In genomic region chr19:58480831-58481230, GRCh38 we compare ENCODE assay signal across 18 cellular contexts. TPM values are rescaled to one million over a fixed set of nuclear protein-coding genes. Genes with fewer than 3 reads are reported as not detected.
DNase-seq lines count a peak whose midpoint lies in the region; ATAC-seq and TF ChIP-seq lines count a peak whose summit lies in the region.
"Had no signal": no experiment of that assay in that cellular context is flagged by ENCODE, and none has a peak within 500 bp of the region (broad histone marks: within the 10 kb centered on the region; RNA-seq: fewer than 3 reads in every experiment).

No MANE protein-coding gene starts in this region.

- POLR2A ChIA-PET in activated CD4-positive, alpha-beta memory T cell treated with anti-CD3 and anti-CD28 coated beads, Interleukin-2, amount 10 ng/mL, durations not matched to agents 7 days and 5 days (lab: Charles Lee) = no interaction called here

- no peaks in the 10 kb centered on the region for H4K20me1 ChIP-seq in osteoblast (ENCODE audit: insufficient read depth, low read length)

- CTCF ChIA-PET in activated CD4-positive, alpha-beta memory T cell treated with anti-CD3 and anti-CD28 coated beads, Interleukin-2, amount 10 ng/mL, durations not matched to agents 7 days and 5 days (lab: Charles Lee) = no interaction called here

- no peak overlapping the region for H2AFZ ChIP-seq in osteoblast (ENCODE audit: low read length)

- no peaks in the 10 kb centered on the region for H3K27me3 ChIP-seq in osteoblast (ENCODE audit: insufficient read depth, low read length)

- no peak overlapping the region for H3K4me3 Mint-ChIP-seq in activated T-cell treated with anti-CD3 and anti-CD28 coated beads, Interleukin-2, amount 50 U/mL, for 72 hours
- H3K4me3 Mint-ChIP-seq in activated T-cell treated with anti-CD3 and anti-CD28 coated beads, Interleukin-2, amount 50 U/mL, for 4 hours = no peak overlapping the region
- H3K4me3 Mint-ChIP-seq in IgD-negative memory B cell (peak overlapping the region in 3 of 4 donors; percentile 25 to 72 (median 63)), endothelial cell (ENCODE audit: unreplicated experiment) (peak overlapping the region; percentile 25)
- H3K4me3 Mint-ChIP-seq in stimulated activated naive CD8-positive, alpha-beta T cell treated with anti-CD3 and anti-CD28 coated beads, Interleukin-15, amount 100 ng/mL, for 72 hours = no peak overlapping the region
- no peak overlapping the region for H3K4me3 Mint-ChIP-seq in activated CD4-positive, alpha-beta memory T cell treated with anti-CD3 and anti-CD28 coated beads, Interleukin-2, amount 10 ng/mL, durations not matched to agents 7 days and 5 days
- H3K4me3 Mint-ChIP-seq: CD14-positive monocyte; CD8-positive, alpha-beta T cell had no signal

- no peaks in the 10 kb centered on the region for H3K79me2 ChIP-seq in osteoblast (ENCODE audit: insufficient read depth, low read length)

- no peak for DNase-seq in activated T-cell treated with anti-CD3 and anti-CD28 coated beads, Interleukin-2, amount 50 U/mL, for 72 hours
- DNase-seq in activated T-cell treated with anti-CD3 and anti-CD28 coated beads, Interleukin-2, amount 50 U/mL, for 4 hours = no peak
- DNase-seq in endothelial cell (ENCODE audit: low spot score) = no peak
- DNase-seq in osteoblast (ENCODE audit: insufficient read length, low spot score, missing footprints) = peak; percentile 61
- DNase-seq in stimulated activated naive CD8-positive, alpha-beta T cell treated with anti-CD3 and anti-CD28 coated beads, Interleukin-15, amount 100 ng/mL, for 72 hours = no peak
- no peak for DNase-seq in activated CD4-positive, alpha-beta memory T cell treated with anti-CD3 and anti-CD28 coated beads, Interleukin-2, amount 10 ng/mL, durations not matched to agents 7 days and 5 days
- DNase-seq in EL = no peak
- DNase-seq: AML-193; CD8-positive, alpha-beta T cell; DMS 273 treated with DMSO at 0.1 percent for 48 hours; DMS53; DND-41; GOT3; H9 had no signal

- H3K27me3 Mint-ChIP-seq in activated T-cell treated with anti-CD3 and anti-CD28 coated beads, Interleukin-2, amount 50 U/mL, for 72 hours (ENCODE audit: low read depth) = no peaks in the 10 kb centered on the region
- H3K27me3 Mint-ChIP-seq in activated T-cell treated with anti-CD3 and anti-CD28 coated beads, Interleukin-2, amount 50 U/mL, for 4 hours (ENCODE audit: low read depth) = no peaks in the 10 kb centered on the region
- H3K27me3 Mint-ChIP-seq in IgD-negative memory B cell = no peaks in the 10 kb centered on the region
- peaks cover 5% of the 10 kb centered on the region for H3K27me3 Mint-ChIP-seq in endothelial cell (ENCODE audit: unreplicated experiment)
- no peaks in the 10 kb centered on the region for H3K27me3 Mint-ChIP-seq in stimulated activated naive CD8-positive, alpha-beta T cell treated with anti-CD3 and anti-CD28 coated beads, Interleukin-15, amount 100 ng/mL, for 72 hours
- no peaks in the 10 kb centered on the region for H3K27me3 Mint-ChIP-seq in activated CD4-positive, alpha-beta memory T cell treated with anti-CD3 and anti-CD28 coated beads, Interleukin-2, amount 10 ng/mL, durations not matched to agents 7 days and 5 days

- H3K4me3 ChIP-seq in osteoblast (ENCODE audit: insufficient read depth, low read length) = no peak overlapping the region
- H3K4me3 ChIP-seq: A549 had no signal

- H3K4me2 ChIP-seq in osteoblast (ENCODE audit: insufficient read depth, low read length) = no peak overlapping the region
- H3K4me2 ChIP-seq: A549 had no signal

- no peaks in the 10 kb centered on the region for H3K9me3 Mint-ChIP-seq in activated T-cell treated with anti-CD3 and anti-CD28 coated beads, Interleukin-2, amount 50 U/mL, for 72 hours
- H3K9me3 Mint-ChIP-seq in activated T-cell treated with anti-CD3 and anti-CD28 coated beads, Interleukin-2, amount 50 U/mL, for 4 hours = no peaks in the 10 kb centered on the region
- no peaks in the 10 kb centered on the region for H3K9me3 Mint-ChIP-seq in IgD-negative memory B cell
- H3K9me3 Mint-ChIP-seq in endothelial cell (ENCODE audit: unreplicated experiment) = no peaks in the 10 kb centered on the region
- no peaks in the 10 kb centered on the region for H3K9me3 Mint-ChIP-seq in stimulated activated naive CD8-positive, alpha-beta T cell treated with anti-CD3 and anti-CD28 coated beads, Interleukin-15, amount 100 ng/mL, for 72 hours
- H3K9me3 Mint-ChIP-seq in activated CD4-positive, alpha-beta memory T cell treated with anti-CD3 and anti-CD28 coated beads, Interleukin-2, amount 10 ng/mL, durations not matched to agents 7 days and 5 days = no peaks in the 10 kb centered on the region
- H3K9me3 Mint-ChIP-seq: CD14-positive monocyte; CD8-positive, alpha-beta T cell; H9 had no signal

- peaks cover 4% of the 10 kb centered on the region for H3K4me1 ChIP-seq in osteoblast (ENCODE audit: insufficient read depth, low read length)

- peak overlapping the region; percentile 28 for H3K27ac Mint-ChIP-seq in activated T-cell treated with anti-CD3 and anti-CD28 coated beads, Interleukin-2, amount 50 U/mL, for 72 hours
- peak overlapping the region in 1 of 3 donors; percentile 75 for H3K27ac Mint-ChIP-seq in IgD-negative memory B cell
- H3K27ac Mint-ChIP-seq in endothelial cell (ENCODE audit: unreplicated experiment) = no peak overlapping the region
- H3K27ac Mint-ChIP-seq in stimulated activated naive CD8-positive, alpha-beta T cell treated with anti-CD3 and anti-CD28 coated beads, Interleukin-15, amount 100 ng/mL, for 72 hours = peak overlapping the region in 1 of 2 donors; percentile 80
- no peak overlapping the region for H3K27ac Mint-ChIP-seq in activated CD4-positive, alpha-beta memory T cell treated with anti-CD3 and anti-CD28 coated beads, Interleukin-2, amount 10 ng/mL, durations not matched to agents 7 days and 5 days
- H3K27ac Mint-ChIP-seq: CD14-positive monocyte; CD8-positive, alpha-beta T cell had no signal

- no peaks in the 10 kb centered on the region for H3K9me3 ChIP-seq in osteoblast (ENCODE audit: low read depth, low read length)
- H3K9me3 ChIP-seq: A549 had no signal

- no peaks in the 10 kb centered on the region for H3K36me3 ChIP-seq in osteoblast (ENCODE audit: insufficient read depth, low read length)

- H3K36me3 Mint-ChIP-seq in activated T-cell treated with anti-CD3 and anti-CD28 coated beads, Interleukin-2, amount 50 U/mL, for 72 hours (ENCODE audit: insufficient read depth in 2 of 2) = peaks cover 3 to 4% of the 10 kb centered on the region in 2 donors
- H3K36me3 Mint-ChIP-seq in activated T-cell treated with anti-CD3 and anti-CD28 coated beads, Interleukin-2, amount 50 U/mL, for 4 hours (ENCODE audit: insufficient read depth) = peaks cover 2% of the 10 kb centered on the region
- H3K36me3 Mint-ChIP-seq in IgD-negative memory B cell (no peaks in the 10 kb centered on the region), endothelial cell (ENCODE audit: low read depth, unreplicated experiment) (peaks cover 8% of the 10 kb centered on the region)
- H3K36me3 Mint-ChIP-seq in activated CD4-positive, alpha-beta memory T cell treated with anti-CD3 and anti-CD28 coated beads, Interleukin-2, amount 10 ng/mL, durations not matched to agents 7 days and 5 days (ENCODE audit: low read depth) = peaks cover 14% of the 10 kb centered on the region

- TF ChIP-seq CTCF in endothelial cell (IDR thresholded peaks at IDR 0.05; ENCODE audit: unreplicated experiment) (no peak), osteoblast (IDR thresholded peaks at IDR 0.05; ENCODE audit: extremely low read depth, low read depth, low read length) (no peak)

- ATAC-seq in activated T-cell treated with anti-CD3 and anti-CD28 coated beads, Interleukin-2, amount 50 U/mL, for 72 hours (replicated peaks in 1 of 2) = no peak
- ATAC-seq in activated T-cell treated with anti-CD3 and anti-CD28 coated beads, Interleukin-2, amount 50 U/mL, for 4 hours = no peak
- ATAC-seq in stimulated activated naive CD8-positive, alpha-beta T cell treated with anti-CD3 and anti-CD28 coated beads, Interleukin-15, amount 100 ng/mL, for 72 hours = no peak
- ATAC-seq: A549; CD8-positive, alpha-beta T cell had no signal

- peaks cover 15% of the 10 kb centered on the region for H3K4me1 Mint-ChIP-seq in activated T-cell treated with anti-CD3 and anti-CD28 coated beads, Interleukin-2, amount 50 U/mL, for 72 hours (ENCODE audit: low read depth)
- peaks cover 9% of the 10 kb centered on the region for H3K4me1 Mint-ChIP-seq in activated T-cell treated with anti-CD3 and anti-CD28 coated beads, Interleukin-2, amount 50 U/mL, for 4 hours (ENCODE audit: low read depth)
- H3K4me1 Mint-ChIP-seq in IgD-negative memory B cell = peaks cover 2 to 5% (median 5%) of the 10 kb centered on the region in 3 donors
- peaks cover 4% of the 10 kb centered on the region for H3K4me1 Mint-ChIP-seq in endothelial cell (ENCODE audit: unreplicated experiment)
- H3K4me1 Mint-ChIP-seq in stimulated activated naive CD8-positive, alpha-beta T cell treated with anti-CD3 and anti-CD28 coated beads, Interleukin-15, amount 100 ng/mL, for 72 hours = peaks cover 21% of the 10 kb centered on the region
- H3K4me1 Mint-ChIP-seq in activated CD4-positive, alpha-beta memory T cell treated with anti-CD3 and anti-CD28 coated beads, Interleukin-2, amount 10 ng/mL, durations not matched to agents 7 days and 5 days = peaks cover 13% of the 10 kb centered on the region

- H3K27ac ChIP-seq in osteoblast (ENCODE audit: low read depth, low read length) = no peak overlapping the region
- H3K27ac ChIP-seq: 22Rv1, A549 had no signal

RNA-seq across cellular contexts. Expression of gene ZNF446, which starts 4.7 kb away (rescaled TPM):
- total RNA-seq in activated T-cell treated with anti-CD3 and anti-CD28 coated beads, Interleukin-2, amount 50 U/mL, for 72 hours = 1 to 10 TPM; 8.5 TPM
- total RNA-seq in activated T-cell treated with anti-CD3 and anti-CD28 coated beads, Interleukin-2, amount 50 U/mL, for 4 hours = 1 to 10 TPM; 5.3 to 6.4 (median 6.0) TPM
- 6.7 TPM for polyA plus RNA-seq in IgD-negative memory B cell
- total RNA-seq in endothelial cell (ENCODE audit: unreplicated experiment) (9.9 TPM), osteoblast (14.1 and 18.1 TPM in 2 replicates)
- total RNA-seq in activated CD4-positive, alpha-beta memory T cell treated with anti-CD3 and anti-CD28 coated beads, Interleukin-2, amount 10 ng/mL, durations not matched to agents 7 days and 5 days = 1 to 10 TPM; 8.4 to 8.7 TPM

RNA-seq across cellular contexts. Expression of gene ZNF324, which starts 14.0 kb away (rescaled TPM):
- 1 to 10 TPM; 8.2 to 8.4 TPM for total RNA-seq in activated T-cell treated with anti-CD3 and anti-CD28 coated beads, Interleukin-2, amount 50 U/mL, for 72 hours
- 10 to 100 TPM; 16.1 to 18.0 (median 16.4) TPM for total RNA-seq in activated T-cell treated with anti-CD3 and anti-CD28 coated beads, Interleukin-2, amount 50 U/mL, for 4 hours
- 12.4 TPM for polyA plus RNA-seq in IgD-negative memory B cell
- 10.5 TPM for total RNA-seq in endothelial cell (ENCODE audit: unreplicated experiment)
- total RNA-seq in osteoblast = 16.2 and 20.6 TPM in 2 replicates
- 10 to 100 TPM; 10.8 to 12.1 TPM for total RNA-seq in activated CD4-positive, alpha-beta memory T cell treated with anti-CD3 and anti-CD28 coated beads, Interleukin-2, amount 10 ng/mL, durations not matched to agents 7 days and 5 days

RNA-seq across cellular contexts. Expression of gene ZNF324B, which starts 29.4 kb away (rescaled TPM):
- 1 to 10 TPM; 7.7 TPM for total RNA-seq in activated T-cell treated with anti-CD3 and anti-CD28 coated beads, Interleukin-2, amount 50 U/mL, for 72 hours
- 10 to 100 TPM; 10.7 to 13.3 (median 11.3) TPM for total RNA-seq in activated T-cell treated with anti-CD3 and anti-CD28 coated beads, Interleukin-2, amount 50 U/mL, for 4 hours
- polyA plus RNA-seq in IgD-negative memory B cell = 1.6 TPM
- total RNA-seq in endothelial cell (ENCODE audit: unreplicated experiment) (5.2 TPM), osteoblast (10.5 and 11.8 TPM in 2 replicates)
- 10 to 100 TPM; 11.5 to 12.3 TPM for total RNA-seq in activated CD4-positive, alpha-beta memory T cell treated with anti-CD3 and anti-CD28 coated beads, Interleukin-2, amount 10 ng/mL, durations not matched to agents 7 days and 5 days

RNA-seq across cellular contexts. Expression of gene SLC27A5, which starts 31.0 kb away (rescaled TPM):
- total RNA-seq in activated T-cell treated with anti-CD3 and anti-CD28 coated beads, Interleukin-2, amount 50 U/mL, for 72 hours = 10 to 100 TPM; 12.8 to 17.7 TPM
- 10 to 100 TPM; 12.6 to 19.8 (median 19.5) TPM for total RNA-seq in activated T-cell treated with anti-CD3 and anti-CD28 coated beads, Interleukin-2, amount 50 U/mL, for 4 hours
- 10.3 TPM for polyA plus RNA-seq in IgD-negative memory B cell
- 4.7 TPM for total RNA-seq in endothelial cell (ENCODE audit: unreplicated experiment)
- 5.3 and 6.5 TPM in 2 replicates for total RNA-seq in osteoblast
- total RNA-seq in activated CD4-positive, alpha-beta memory T cell treated with anti-CD3 and anti-CD28 coated beads, Interleukin-2, amount 10 ng/mL, durations not matched to agents 7 days and 5 days = 10 to 100 TPM; 16.8 to 17.1 TPM

RNA-seq across cellular contexts. Expression of gene ZBTB45, which starts 38.8 kb away (rescaled TPM):
- 10 to 100 TPM; 10.8 to 12.1 TPM for total RNA-seq in activated T-cell treated with anti-CD3 and anti-CD28 coated beads, Interleukin-2, amount 50 U/mL, for 72 hours
- total RNA-seq in activated T-cell treated with anti-CD3 and anti-CD28 coated beads, Interleukin-2, amount 50 U/mL, for 4 hours = 10 to 100 TPM; 15.4 to 16.7 (median 16.1) TPM
- 7.6 TPM for polyA plus RNA-seq in IgD-negative memory B cell
- total RNA-seq in endothelial cell (ENCODE audit: unreplicated experiment) (22.2 TPM), osteoblast (6.9 and 8.5 TPM in 2 replicates)
- total RNA-seq in activated CD4-positive, alpha-beta memory T cell treated with anti-CD3 and anti-CD28 coated beads, Interleukin-2, amount 10 ng/mL, durations not matched to agents 7 days and 5 days = 10 to 100 TPM; 15.8 to 17.4 TPM

Comparison
In these comparisons a context has a peak if more than half of its experiments do, and no peak if none do; other contexts are left out.
1. H3K4me3 Mint-ChIP-seq: peak in IgD-negative memory B cell (3 of 4) and endothelial cell (single experiment); none in activated T-cell treated with anti-CD3 and anti-CD28 coated beads, Interleukin-2, amount 50 U/mL, for 72 hours (0 of 2), activated T-cell treated with anti-CD3 and anti-CD28 coated beads, Interleukin-2, amount 50 U/mL, for 4 hours (single experiment), stimulated activated naive CD8-positive, alpha-beta T cell treated with anti-CD3 and anti-CD28 coated beads, Interleukin-15, amount 100 ng/mL, for 72 hours (0 of 2) and activated CD4-positive, alpha-beta memory T cell treated with anti-CD3 and anti-CD28 coated beads, Interleukin-2, amount 10 ng/mL, durations not matched to agents 7 days and 5 days (single experiment).